Comparison of ENCODE assay signal across 16 cellular contexts in genomic region chr12:121560392-121561021, GRCh38. TPM values are rescaled to one million over a fixed set of nuclear protein-coding genes. Genes with fewer than 3 reads are reported as not detected.
DNase-seq lines count a peak whose midpoint lies in the region; ATAC-seq and TF ChIP-seq lines count a peak whose summit lies in the region.
"Had no signal": no experiment of that assay in that cellular context is flagged by ENCODE, and none has a peak within 500 bp of the region (broad histone marks: within the 10 kb centered on the region; RNA-seq: fewer than 3 reads in every experiment).

No MANE protein-coding gene starts in this region.

- H3K4me1 ChIP-seq in OCI-LY3 (ENCODE audit: low read length), result peaks cover 71% of the 10 kb centered on the region
- H3K4me1 ChIP-seq in naive thymus-derived CD4-positive, alpha-beta T cell (ENCODE audit: control insufficient read depth in 2 of 2, insufficient read depth in 2 of 2, low read length in 2 of 2), result peaks cover 0 to 9% of the 10 kb centered on the region in 2 donors
- H3K4me1 ChIP-seq in vagina, result no peaks in the 10 kb centered on the region

- H3K27ac ChIP-seq in OCI-LY3 (ENCODE audit: low read length) (peak overlapping the region; percentile 97), vagina (no peak overlapping the region)
- no peak overlapping the region for H3K27ac ChIP-seq in naive thymus-derived CD4-positive, alpha-beta T cell (ENCODE audit: low read depth, low read length)
- H3K27ac ChIP-seq: heart left ventricle, PC-9 had no signal

- DNase-seq in ELF-1 (ENCODE audit: low read depth, low spot score) (peak; percentile 77), GM19238 (ENCODE audit: insufficient read length, low spot score) (peak; percentile 52), EL (no peak), NCI-H510A (lab: John Stamatoyannopoulos, UW) (no peak), vagina (ENCODE audit: extremely low spot score in 2 of 2) (no peak)
- DNase-seq in naive thymus-derived CD4-positive, alpha-beta T cell, result no peak
- DNase-seq: activated CD4-positive, alpha-beta T cell treated with anti-CD3 and anti-CD28 coated beads, Interleukin-2, amount 10 ng/mL, durations not matched to agents 7 days and 5 days; activated T-cell treated with anti-CD3 and anti-CD28 coated beads, Interleukin-2, amount 50 U/mL, for 72 hours; amniotic stem cell; CD8-positive, alpha-beta T cell; heart left ventricle; kidney glomerular epithelial cell; NCI-H1105; PC-9 had no signal

- intact Hi-C loops in naive thymus-derived CD4-positive, alpha-beta T cell (cut with micrococcal nuclease), result no loop called here
- intact Hi-C loops in vagina (cut with DNase I), result no loop called here

- POLR2A ChIA-PET in naive thymus-derived CD4-positive, alpha-beta T cell (lab: Charles Lee), result interaction anchor here (1.1 kb wide), 1 partner anchor 29 kb away, joined by 3 read pairs; no protein-coding TSS in a partner anchor

- H3K27me3 ChIP-seq in OCI-LY3 (ENCODE audit: low read depth, low read length) (no peaks in the 10 kb centered on the region), vagina (no peaks in the 10 kb centered on the region)
- no peaks in the 10 kb centered on the region for H3K27me3 ChIP-seq in naive thymus-derived CD4-positive, alpha-beta T cell (ENCODE audit: control insufficient read depth in 2 of 2, insufficient read depth in 2 of 2, low read length in 2 of 2)
- H3K27me3 ChIP-seq: heart left ventricle had no signal

- H3K9me3 ChIP-seq in OCI-LY3 (ENCODE audit: insufficient read depth, low read length) (no peaks in the 10 kb centered on the region), vagina (no peaks in the 10 kb centered on the region)
- no peaks in the 10 kb centered on the region for H3K9me3 ChIP-seq in naive thymus-derived CD4-positive, alpha-beta T cell (ENCODE audit: control insufficient read depth in 2 of 3, low read length in 3 of 3)
- H3K9me3 ChIP-seq: heart left ventricle had no signal

- H3K27ac Mint-ChIP-seq in naive thymus-derived CD4-positive, alpha-beta T cell, result no peak overlapping the region
- H3K27ac Mint-ChIP-seq: activated CD4-positive, alpha-beta T cell treated with anti-CD3 and anti-CD28 coated beads, Interleukin-2, amount 10 ng/mL, durations not matched to agents 7 days and 5 days; activated T-cell treated with anti-CD3 and anti-CD28 coated beads, Interleukin-2, amount 50 U/mL, for 72 hours had no signal

- ATAC-seq in naive thymus-derived CD4-positive, alpha-beta T cell, result peak; percentile 21
- no peak for ATAC-seq in HG02571 (IDR thresholded peaks at IDR 0.05; ENCODE audit: unreplicated experiment)
- ATAC-seq: activated T-cell treated with anti-CD3 and anti-CD28 coated beads, Interleukin-2, amount 50 U/mL, for 72 hours; CD8-positive, alpha-beta T cell; heart left ventricle had no signal

- no peaks in the 10 kb centered on the region for H3K27me3 Mint-ChIP-seq in naive thymus-derived CD4-positive, alpha-beta T cell
- H3K27me3 Mint-ChIP-seq: activated CD4-positive, alpha-beta T cell treated with anti-CD3 and anti-CD28 coated beads, Interleukin-2, amount 10 ng/mL, durations not matched to agents 7 days and 5 days had no signal

- H3K36me3 ChIP-seq in OCI-LY3 (replicated peaks; ENCODE audit: low read depth, low read length), result peaks cover 37% of the 10 kb centered on the region
- H3K36me3 ChIP-seq in naive thymus-derived CD4-positive, alpha-beta T cell (ENCODE audit: control insufficient read depth in 2 of 3, insufficient read depth in 3 of 3, low read length in 3 of 3), result peaks cover 0 to 11% (median 3%) of the 10 kb centered on the region in 3 experiments
- H3K36me3 ChIP-seq in vagina, result no peaks in the 10 kb centered on the region

- peaks cover 0 to 20% (median 13%) of the 10 kb centered on the region in 7 donors for H3K4me1 Mint-ChIP-seq in naive thymus-derived CD4-positive, alpha-beta T cell

- no peak for TF ChIP-seq POLR2A in vagina (IDR thresholded peaks at IDR 0.05)

- H3K79me2 ChIP-seq in OCI-LY3 (ENCODE audit: low read length), result peaks cover 82% of the 10 kb centered on the region

- peak overlapping the region; percentile 96 for H3K9ac ChIP-seq in OCI-LY3 (ENCODE audit: low read length)

- H3K4me3 ChIP-seq in OCI-LY3 (ENCODE audit: low read length), result peak overlapping the region; percentile 72
- H3K4me3 ChIP-seq in naive thymus-derived CD4-positive, alpha-beta T cell (ENCODE audit: low read length), result no peak overlapping the region
- H3K4me3 ChIP-seq in vagina, result no peak overlapping the region
- H3K4me3 ChIP-seq: heart left ventricle, PC-9 had no signal

- no peaks in the 10 kb centered on the region for H4K20me1 ChIP-seq in OCI-LY3 (ENCODE audit: insufficient read depth, low read length)

- no peak for TF ChIP-seq CTCF in OCI-LY3 (IDR thresholded peaks at IDR 0.05; ENCODE audit: low read depth, low read length)
- no peak for TF ChIP-seq CTCF in vagina (IDR thresholded peaks at IDR 0.05)

- H3K9me3 Mint-ChIP-seq in naive thymus-derived CD4-positive, alpha-beta T cell, result no peaks in the 10 kb centered on the region
- H3K9me3 Mint-ChIP-seq: activated CD4-positive, alpha-beta T cell treated with anti-CD3 and anti-CD28 coated beads, Interleukin-2, amount 10 ng/mL, durations not matched to agents 7 days and 5 days; activated T-cell treated with anti-CD3 and anti-CD28 coated beads, Interleukin-2, amount 50 U/mL, for 72 hours; CD8-positive, alpha-beta T cell had no signal

- H3K4me3 Mint-ChIP-seq in naive thymus-derived CD4-positive, alpha-beta T cell, result no peak overlapping the region
- H3K4me3 Mint-ChIP-seq: activated CD4-positive, alpha-beta T cell treated with anti-CD3 and anti-CD28 coated beads, Interleukin-2, amount 10 ng/mL, durations not matched to agents 7 days and 5 days; activated T-cell treated with anti-CD3 and anti-CD28 coated beads, Interleukin-2, amount 50 U/mL, for 72 hours; CD8-positive, alpha-beta T cell had no signal

- peak overlapping the region; percentile 90 for H3K4me2 ChIP-seq in OCI-LY3 (ENCODE audit: low read length)
- H3K4me2 ChIP-seq: PC-9 had no signal

- H2AFZ ChIP-seq in OCI-LY3 (ENCODE audit: low read depth, low read length), result no peak overlapping the region
- H2AFZ ChIP-seq: PC-9 had no signal

- H3K36me3 Mint-ChIP-seq in naive thymus-derived CD4-positive, alpha-beta T cell, result peaks cover 0 to 11% (median 4%) of the 10 kb centered on the region in 5 donors

- CTCF ChIA-PET in naive thymus-derived CD4-positive, alpha-beta T cell (lab: Charles Lee), result no interaction called here

RNA-seq across cellular contexts. Expression of gene KDM2B, which starts 20.3 kb away (rescaled TPM):
- total RNA-seq in naive thymus-derived CD4-positive, alpha-beta T cell, result 10 to 100 TPM; 66.4 to 91.7 (median 80.7) TPM
- 10 to 100 TPM; 12.6 to 22.5 TPM for polyA plus RNA-seq in naive thymus-derived CD4-positive, alpha-beta T cell
- total RNA-seq in vagina, result 18.9 TPM

Comparison
In these comparisons a context has a peak if more than half of its experiments do, and no peak if none do; other contexts are left out.
1. DNase-seq: peak in ELF-1 (single experiment) and GM19238 (single experiment); none in naive thymus-derived CD4-positive, alpha-beta T cell (0 of 9), EL (single experiment), NCI-H510A (single experiment) and vagina (0 of 2).